In genomic region chr15:75748882-75749281, GRCh38 we compare ENCODE assay signal across 8 cellular contexts. TPM values are rescaled to one million over a fixed set of nuclear protein-coding genes. Genes with fewer than 3 reads are reported as not detected.
DNase-seq lines count a peak whose midpoint lies in the region; ATAC-seq and TF ChIP-seq lines count a peak whose summit lies in the region.
"Not testable (repeated sequence)": the region's sequence is repeated elsewhere in the genome, so short reads cannot be mapped to it uniquely, and the experiment has no call there.

No MANE protein-coding gene starts in this region.

- not testable (repeated sequence) for H3K9ac ChIP-seq in BLaER1; OCI-LY3 (ENCODE audit: low read length)

- TF ChIP-seq CTCF in OCI-LY3 (IDR thresholded peaks at IDR 0.05; ENCODE audit: low read depth, low read length), result not testable (repeated sequence)

- not testable (repeated sequence) for H4K20me1 ChIP-seq in BLaER1; OCI-LY3 (ENCODE audit: insufficient read depth, low read length)

- peaks cover 33% of the 10 kb centered on the region for H3K4me1 ChIP-seq in BLaER1
- H3K4me1 ChIP-seq in OCI-LY3 (ENCODE audit: low read length), result not testable (repeated sequence)
- H3K4me1 ChIP-seq in naive thymus-derived CD4-positive, alpha-beta T cell (ENCODE audit: control insufficient read depth in 2 of 2, insufficient read depth in 2 of 2, low read length in 2 of 2), result peaks cover 0 to 12% of the 10 kb centered on the region in 2 donors

- POLR2A ChIA-PET in activated CD4-positive, alpha-beta memory T cell treated with anti-CD3 and anti-CD28 coated beads for 36 hours (lab: Charles Lee); naive thymus-derived CD4-positive, alpha-beta T cell (lab: Charles Lee): not testable (repeated sequence)
- POLR2A ChIA-PET in activated naive CD8-positive, alpha-beta T cell treated with anti-CD3 and anti-CD28 coated beads, Interleukin-2, amount 10 ng/mL, durations not matched to agents 7 days and 5 days (lab: Charles Lee), result interaction anchor here (1.6 kb wide), 1 partner anchor 10 kb away, joined by 4 read pairs; no protein-coding TSS in a partner anchor

- not testable (repeated sequence) for H3K27me3 ChIP-seq in BLaER1; OCI-LY3 (ENCODE audit: low read depth, low read length); naive thymus-derived CD4-positive, alpha-beta T cell (ENCODE audit: control insufficient read depth in 2 of 2, insufficient read depth in 2 of 2, low read length in 2 of 2)

- H3K27ac ChIP-seq in BLaER1; OCI-LY3 (ENCODE audit: low read length); naive thymus-derived CD4-positive, alpha-beta T cell (ENCODE audit: low read depth, low read length): not testable (repeated sequence)

- not testable (repeated sequence) for H3K27ac Mint-ChIP-seq in activated CD4-positive, alpha-beta memory T cell treated with anti-CD3 and anti-CD28 coated beads for 36 hours; activated naive CD8-positive, alpha-beta T cell treated with anti-CD3 and anti-CD28 coated beads, Interleukin-2, amount 10 ng/mL, durations not matched to agents 7 days and 5 days; naive thymus-derived CD4-positive, alpha-beta T cell
- H3K27ac Mint-ChIP-seq in activated T-cell treated with anti-CD3 and anti-CD28 coated beads, Interleukin-2, amount 50 U/mL, for 72 hours, result peak overlapping the region; percentile 20

- not testable (repeated sequence) for H3K9me3 ChIP-seq in BLaER1; OCI-LY3 (ENCODE audit: insufficient read depth, low read length); naive thymus-derived CD4-positive, alpha-beta T cell (ENCODE audit: control insufficient read depth in 2 of 3, low read length in 3 of 3)

- not testable (repeated sequence) for H2AFZ ChIP-seq in OCI-LY3 (ENCODE audit: low read depth, low read length)

- not testable (repeated sequence) for H3K9me3 Mint-ChIP-seq in activated CD4-positive, alpha-beta memory T cell treated with anti-CD3 and anti-CD28 coated beads for 36 hours; activated T-cell treated with anti-CD3 and anti-CD28 coated beads, Interleukin-2, amount 50 U/mL, for 72 hours; activated naive CD8-positive, alpha-beta T cell treated with anti-CD3 and anti-CD28 coated beads, Interleukin-2, amount 10 ng/mL, durations not matched to agents 7 days and 5 days; naive thymus-derived CD4-positive, alpha-beta T cell

- ATAC-seq in activated T-cell treated with anti-CD3 and anti-CD28 coated beads, Interleukin-2, amount 50 U/mL, for 72 hours (replicated peaks in 1 of 2), result peak; percentile 98 to 99
- peak; percentile 87 for ATAC-seq in activated naive CD8-positive, alpha-beta T cell treated with anti-CD3 and anti-CD28 coated beads, Interleukin-2, amount 10 ng/mL, durations not matched to agents 7 days and 5 days (ENCODE audit: low read depth)
- ATAC-seq in naive thymus-derived CD4-positive, alpha-beta T cell, result peak; percentile 63

- not testable (repeated sequence) for H3K79me2 ChIP-seq in OCI-LY3 (ENCODE audit: low read length)

- H3K27me3 Mint-ChIP-seq in activated CD4-positive, alpha-beta memory T cell treated with anti-CD3 and anti-CD28 coated beads for 36 hours, result not testable (repeated sequence)
- H3K27me3 Mint-ChIP-seq in activated T-cell treated with anti-CD3 and anti-CD28 coated beads, Interleukin-2, amount 50 U/mL, for 72 hours (ENCODE audit: low read depth), result peaks cover 29% of the 10 kb centered on the region
- H3K27me3 Mint-ChIP-seq in activated naive CD8-positive, alpha-beta T cell treated with anti-CD3 and anti-CD28 coated beads, Interleukin-2, amount 10 ng/mL, durations not matched to agents 7 days and 5 days, result peaks cover 32% of the 10 kb centered on the region
- peaks cover 0 to 21% (median 0%) of the 10 kb centered on the region in 5 donors for H3K27me3 Mint-ChIP-seq in naive thymus-derived CD4-positive, alpha-beta T cell

- not testable (repeated sequence) for H3K36me3 Mint-ChIP-seq in activated CD4-positive, alpha-beta memory T cell treated with anti-CD3 and anti-CD28 coated beads for 36 hours; activated T-cell treated with anti-CD3 and anti-CD28 coated beads, Interleukin-2, amount 50 U/mL, for 72 hours (ENCODE audit: insufficient read depth in 2 of 2); activated naive CD8-positive, alpha-beta T cell treated with anti-CD3 and anti-CD28 coated beads, Interleukin-2, amount 10 ng/mL, durations not matched to agents 7 days and 5 days; naive thymus-derived CD4-positive, alpha-beta T cell

- peak; percentile 32 for DNase-seq in Jurkat, Clone E6-1 (ENCODE audit: low read depth, low spot score)
- peak; percentile 67 for DNase-seq in activated CD4-positive, alpha-beta memory T cell treated with anti-CD3 and anti-CD28 coated beads for 36 hours
- DNase-seq in activated T-cell treated with anti-CD3 and anti-CD28 coated beads, Interleukin-2, amount 50 U/mL, for 72 hours, result peak; percentile 45 to 67
- peak; percentile 38 for DNase-seq in activated naive CD8-positive, alpha-beta T cell treated with anti-CD3 and anti-CD28 coated beads, Interleukin-2, amount 10 ng/mL, durations not matched to agents 7 days and 5 days
- DNase-seq in naive thymus-derived CD4-positive, alpha-beta T cell, result not testable (repeated sequence)
- DNase-seq in stimulated activated CD8-positive, alpha-beta memory T cell treated with anti-CD3 and anti-CD28 coated beads, Interleukin-15, amount 100 ng/mL, for 48 hours (ENCODE audit: low read depth in 2 of 2), result peak; percentile 47 to 59

- H3K4me3 Mint-ChIP-seq in activated CD4-positive, alpha-beta memory T cell treated with anti-CD3 and anti-CD28 coated beads for 36 hours; naive thymus-derived CD4-positive, alpha-beta T cell: not testable (repeated sequence)
- peak overlapping the region; percentile 21 to 44 for H3K4me3 Mint-ChIP-seq in activated T-cell treated with anti-CD3 and anti-CD28 coated beads, Interleukin-2, amount 50 U/mL, for 72 hours
- peak overlapping the region; percentile 45 for H3K4me3 Mint-ChIP-seq in activated naive CD8-positive, alpha-beta T cell treated with anti-CD3 and anti-CD28 coated beads, Interleukin-2, amount 10 ng/mL, durations not matched to agents 7 days and 5 days

- CTCF ChIA-PET in activated CD4-positive, alpha-beta memory T cell treated with anti-CD3 and anti-CD28 coated beads for 36 hours (lab: Charles Lee), result interaction anchor here (0.6 to 1.1 kb wide), 2 partner anchors 63 to 109 kb away, joined by 3 read pairs; partner anchors contain the start of gene IMP3
- CTCF ChIA-PET in naive thymus-derived CD4-positive, alpha-beta T cell (lab: Charles Lee), result not testable (repeated sequence)

- H3K4me2 ChIP-seq in BLaER1, result peak overlapping the region; percentile 55
- H3K4me2 ChIP-seq in OCI-LY3 (ENCODE audit: low read length), result 0 out of 2 replicates have a peak overlapping the region, but pooled peaks have one; percentile 15

- H3K4me3 ChIP-seq in BLaER1; Jurkat, Clone E6-1 (ENCODE audit: low read length); OCI-LY3 (ENCODE audit: low read length); naive thymus-derived CD4-positive, alpha-beta T cell (ENCODE audit: low read length): not testable (repeated sequence)

- intact Hi-C loops in activated CD4-positive, alpha-beta memory T cell treated with anti-CD3 and anti-CD28 coated beads for 36 hours (cut with micrococcal nuclease); naive thymus-derived CD4-positive, alpha-beta T cell (cut with micrococcal nuclease): not testable (repeated sequence)

- H3K36me3 ChIP-seq in BLaER1; OCI-LY3 (replicated peaks; ENCODE audit: low read depth, low read length); naive thymus-derived CD4-positive, alpha-beta T cell (ENCODE audit: control insufficient read depth in 2 of 3, insufficient read depth in 3 of 3, low read length in 3 of 3): not testable (repeated sequence)

- peaks cover 10% of the 10 kb centered on the region for H3K4me1 Mint-ChIP-seq in activated CD4-positive, alpha-beta memory T cell treated with anti-CD3 and anti-CD28 coated beads for 36 hours (ENCODE audit: low read depth)
- peaks cover 15% of the 10 kb centered on the region for H3K4me1 Mint-ChIP-seq in activated T-cell treated with anti-CD3 and anti-CD28 coated beads, Interleukin-2, amount 50 U/mL, for 72 hours (ENCODE audit: low read depth)
- H3K4me1 Mint-ChIP-seq in activated naive CD8-positive, alpha-beta T cell treated with anti-CD3 and anti-CD28 coated beads, Interleukin-2, amount 10 ng/mL, durations not matched to agents 7 days and 5 days; naive thymus-derived CD4-positive, alpha-beta T cell: not testable (repeated sequence)

RNA-seq across cellular contexts. Expression of gene CSPG4, which starts 36.2 kb away (rescaled TPM):
- polyA plus RNA-seq in Jurkat, Clone E6-1 (2012; ENCODE audit: insufficient read depth, insufficient read length), result not detected
- total RNA-seq in activated CD4-positive, alpha-beta memory T cell treated with anti-CD3 and anti-CD28 coated beads for 36 hours, result not detected
- total RNA-seq in activated T-cell treated with anti-CD3 and anti-CD28 coated beads, Interleukin-2, amount 50 U/mL, for 72 hours, result not detected
- not detected for total RNA-seq in activated naive CD8-positive, alpha-beta T cell treated with anti-CD3 and anti-CD28 coated beads, Interleukin-2, amount 10 ng/mL, durations not matched to agents 7 days and 5 days
- not detected for total RNA-seq in naive thymus-derived CD4-positive, alpha-beta T cell
- not detected for polyA plus RNA-seq in naive thymus-derived CD4-positive, alpha-beta T cell
